In the genomic region with DNA sequence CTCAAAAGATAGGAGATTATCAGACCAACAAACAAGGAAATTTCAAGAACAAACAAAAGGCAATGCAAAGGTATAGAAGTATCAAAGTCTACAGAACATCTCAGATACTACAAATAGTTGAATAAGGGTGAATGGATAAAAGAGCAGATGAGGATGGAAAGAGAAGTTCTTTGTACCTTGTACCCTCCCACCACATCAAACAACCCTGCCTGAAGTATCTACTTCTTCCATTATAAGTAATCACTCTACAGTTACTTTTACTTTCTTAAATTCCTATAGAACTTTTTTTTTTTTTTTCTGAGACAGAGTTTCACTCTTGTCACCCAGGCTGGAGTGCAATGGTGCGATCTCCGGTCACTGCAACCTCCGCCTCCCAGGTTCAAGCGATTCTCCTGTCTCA, we compare ENCODE assay signal across 17 cellular contexts.
"Had no signal": no experiment of that assay in that cellular context is flagged by ENCODE, and none has a peak within 500 bp of the region (broad histone marks: within the 10 kb centered on the region; RNA-seq: fewer than 3 reads in every experiment).

No MANE protein-coding gene starts in this region.

- DNase-seq: dorsolateral prefrontal cortex; effector CD4-positive, alpha-beta T cell; head of caudate nucleus; left ventricle myocardium superior; lower lobe of right lung; naive thymus-derived CD8-positive, alpha-beta T cell; nephron progenitor cell; occipital lobe; ovary; right lobe of liver; small intestine; stimulated activated CD4-positive, alpha-beta T cell treated with anti-CD3 and anti-CD28 coated beads, Interleukin-15, amount 100 ng/mL, for 24 hours; stimulated activated CD4-positive, alpha-beta T cell treated with anti-CD3 and anti-CD28 coated beads, Interleukin-2, amount 100 ng/mL, for 48 hours; stimulated activated naive B cell treated with anti-CD40 and anti-IgM and Interleukin-4, amounts not matched to agents 10 μg/mL and 1 μg/mL and 100 μg/mL, for 72 hours; upper lobe of left lung had no signal

- H3K9me3 Mint-ChIP-seq: naive thymus-derived CD8-positive, alpha-beta T cell; nephron progenitor cell; stimulated activated naive B cell treated with anti-CD40 and anti-IgM and Interleukin-4, amounts not matched to agents 10 μg/mL and 1 μg/mL and 100 μg/mL, for 72 hours; stimulated activated naive CD8-positive, alpha-beta T cell treated with anti-CD3 and anti-CD28 coated beads, Interleukin-15, Interleukin-2, amounts not matched to agents 100 ng/mL and 50 ng/mL, for 24 hours had no signal

- H3K4me1 Mint-ChIP-seq: nephron progenitor cell had no signal

- H3K27ac ChIP-seq: lower lobe of right lung, ovary, right lobe of liver, thoracic aorta, upper lobe of left lung had no signal

- ATAC-seq: lower lobe of right lung; right lobe of liver; stimulated activated naive B cell treated with anti-CD40 and anti-IgM and Interleukin-4, amounts not matched to agents 10 μg/mL and 1 μg/mL and 100 μg/mL, for 72 hours had no signal

- H3K27ac Mint-ChIP-seq: nephron progenitor cell; stimulated activated naive B cell treated with anti-CD40 and anti-IgM and Interleukin-4, amounts not matched to agents 10 μg/mL and 1 μg/mL and 100 μg/mL, for 72 hours; stimulated activated naive CD8-positive, alpha-beta T cell treated with anti-CD3 and anti-CD28 coated beads, Interleukin-15, Interleukin-2, amounts not matched to agents 100 ng/mL and 50 ng/mL, for 24 hours had no signal

- H3K4me3 Mint-ChIP-seq: naive thymus-derived CD8-positive, alpha-beta T cell; nephron progenitor cell; stimulated activated naive B cell treated with anti-CD40 and anti-IgM and Interleukin-4, amounts not matched to agents 10 μg/mL and 1 μg/mL and 100 μg/mL, for 72 hours; stimulated activated naive CD8-positive, alpha-beta T cell treated with anti-CD3 and anti-CD28 coated beads, Interleukin-15, Interleukin-2, amounts not matched to agents 100 ng/mL and 50 ng/mL, for 24 hours had no signal

- H3K27me3 Mint-ChIP-seq: naive thymus-derived CD8-positive, alpha-beta T cell; stimulated activated naive B cell treated with anti-CD40 and anti-IgM and Interleukin-4, amounts not matched to agents 10 μg/mL and 1 μg/mL and 100 μg/mL, for 72 hours; stimulated activated naive CD8-positive, alpha-beta T cell treated with anti-CD3 and anti-CD28 coated beads, Interleukin-15, Interleukin-2, amounts not matched to agents 100 ng/mL and 50 ng/mL, for 24 hours had no signal
